ENCODE assay signal across 2 cellular contexts in the genomic region with DNA sequence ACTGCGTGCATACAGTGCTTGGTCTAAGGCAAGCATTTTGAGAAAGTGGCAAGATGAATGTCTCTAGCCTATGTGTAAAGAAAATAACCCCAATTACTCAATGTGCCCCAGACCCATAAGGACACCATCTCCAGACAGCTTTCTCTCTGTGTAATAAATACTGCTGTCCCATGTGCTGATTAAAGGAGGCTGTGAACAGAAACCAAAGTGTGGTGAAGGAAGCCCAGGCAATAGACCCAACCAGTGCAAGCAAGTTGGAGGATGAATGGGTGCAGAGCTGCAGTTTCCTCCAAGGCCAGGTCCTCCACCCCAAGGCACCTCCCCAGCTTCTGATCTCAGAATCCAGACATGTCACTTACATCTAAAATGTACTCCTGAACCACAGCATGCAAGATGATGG.
A peak's percentile ranks its signal among the peaks of the same experiment; 100 is the strongest.
TF ChIP-seq lines count a peak whose summit lies in the region.

No MANE protein-coding gene starts in this region.

TF ChIP-seq in Ishikawa, 13 proteins besides CTCF, POLR2A, EP300 and RAD21:
- TF ChIP-seq, protein P1, sequence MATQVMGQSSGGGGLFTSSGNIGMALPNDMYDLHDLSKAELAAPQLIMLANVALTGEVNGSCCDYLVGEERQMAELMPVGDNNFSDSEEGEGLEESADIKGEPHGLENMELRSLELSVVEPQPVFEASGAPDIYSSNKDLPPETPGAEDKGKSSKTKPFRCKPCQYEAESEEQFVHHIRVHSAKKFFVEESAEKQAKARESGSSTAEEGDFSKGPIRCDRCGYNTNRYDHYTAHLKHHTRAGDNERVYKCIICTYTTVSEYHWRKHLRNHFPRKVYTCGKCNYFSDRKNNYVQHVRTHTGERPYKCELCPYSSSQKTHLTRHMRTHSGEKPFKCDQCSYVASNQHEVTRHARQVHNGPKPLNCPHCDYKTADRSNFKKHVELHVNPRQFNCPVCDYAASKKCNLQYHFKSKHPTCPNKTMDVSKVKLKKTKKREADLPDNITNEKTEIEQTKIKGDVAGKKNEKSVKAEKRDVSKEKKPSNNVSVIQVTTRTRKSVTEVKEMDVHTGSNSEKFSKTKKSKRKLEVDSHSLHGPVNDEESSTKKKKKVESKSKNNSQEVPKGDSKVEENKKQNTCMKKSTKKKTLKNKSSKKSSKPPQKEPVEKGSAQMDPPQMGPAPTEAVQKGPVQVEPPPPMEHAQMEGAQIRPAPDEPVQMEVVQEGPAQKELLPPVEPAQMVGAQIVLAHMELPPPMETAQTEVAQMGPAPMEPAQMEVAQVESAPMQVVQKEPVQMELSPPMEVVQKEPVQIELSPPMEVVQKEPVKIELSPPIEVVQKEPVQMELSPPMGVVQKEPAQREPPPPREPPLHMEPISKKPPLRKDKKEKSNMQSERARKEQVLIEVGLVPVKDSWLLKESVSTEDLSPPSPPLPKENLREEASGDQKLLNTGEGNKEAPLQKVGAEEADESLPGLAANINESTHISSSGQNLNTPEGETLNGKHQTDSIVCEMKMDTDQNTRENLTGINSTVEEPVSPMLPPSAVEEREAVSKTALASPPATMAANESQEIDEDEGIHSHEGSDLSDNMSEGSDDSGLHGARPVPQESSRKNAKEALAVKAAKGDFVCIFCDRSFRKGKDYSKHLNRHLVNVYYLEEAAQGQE (IDR thresholded peaks at IDR 0.05; ENCODE audit: low read depth), result peak; percentile 46; the same call in 1 of the 2 replicates
- TF ChIP-seq TEAD4 (IDR thresholded peaks at IDR 0.05), result no peak

TF ChIP-seq in GM12878, 131 proteins besides CTCF, POLR2A, EP300 and RAD21 (continued from another document):
- TF ChIP-seq, protein P1 (IDR thresholded peaks at IDR 0.05; ENCODE audit: low read depth, low read length), result peak; percentile 53; the same call in 1 of the 2 replicates
